In the genomic region with DNA sequence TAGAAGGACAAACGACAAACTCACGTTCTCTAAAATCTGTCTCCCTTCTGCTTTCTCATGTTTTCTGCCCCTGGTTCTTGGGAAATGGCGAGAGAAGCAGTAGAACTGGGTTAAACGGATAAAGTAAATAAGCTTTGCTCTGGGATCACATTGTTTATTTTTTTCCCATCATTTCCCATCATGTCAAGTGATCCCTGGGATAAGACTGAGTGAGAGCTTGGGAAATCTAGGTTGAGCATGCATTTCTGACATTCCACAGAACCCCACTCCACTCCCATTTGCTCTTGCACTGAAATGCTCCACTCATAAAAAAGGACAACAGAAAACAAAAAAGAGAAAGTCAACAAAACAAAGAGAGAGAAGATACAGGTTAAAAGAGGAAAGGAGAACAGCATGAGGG, we compare ENCODE assay signal across 28 cellular contexts.
"Had no signal": no experiment of that assay in that cellular context is flagged by ENCODE, and none has a peak within 500 bp of the region (broad histone marks: within the 10 kb centered on the region; RNA-seq: fewer than 3 reads in every experiment).

No MANE protein-coding gene starts in this region.

- H3K27me3 Mint-ChIP-seq: activated CD4-positive, alpha-beta memory T cell treated with anti-CD3 and anti-CD28 coated beads, Interleukin-2, amount 10 ng/mL, durations not matched to agents 7 days and 5 days; activated CD4-positive, alpha-beta T cell treated with anti-CD3 and anti-CD28 coated beads, Interleukin-2, amount 10 ng/mL, durations not matched to agents 24 days and 14 days; activated CD8-positive, alpha-beta memory T cell treated with anti-CD3 and anti-CD28 coated beads, Interleukin-2, amount 10 ng/mL, durations not matched to agents 7 days and 5 days; activated naive CD8-positive, alpha-beta T cell treated with anti-CD3 and anti-CD28 coated beads, Interleukin-2, amount 50 U/mL, for 24 hours; central memory CD8-positive, alpha-beta T cell; T-cell had no signal

- DNase-seq: activated CD4-positive, alpha-beta memory T cell treated with anti-CD3 and anti-CD28 coated beads, Interleukin-2, amount 10 ng/mL, durations not matched to agents 7 days and 5 days; activated CD4-positive, alpha-beta T cell treated with anti-CD3 and anti-CD28 coated beads, Interleukin-2, amount 10 ng/mL, durations not matched to agents 24 days and 14 days; activated CD8-positive, alpha-beta memory T cell treated with anti-CD3 and anti-CD28 coated beads, Interleukin-2, amount 10 ng/mL, durations not matched to agents 7 days and 5 days; activated gamma-delta T cell; activated naive CD4-positive, alpha-beta T cell treated with anti-CD3 and anti-CD28 coated beads, Interleukin-2, amount 50 U/mL, for 16 hours; activated naive CD8-positive, alpha-beta T cell treated with anti-CD3 and anti-CD28 coated beads, Interleukin-2, amount 50 U/mL, for 24 hours; activated T-cell treated with anti-CD3 and anti-CD28 coated beads for 4 hours; aorta; colonic mucosa; dorsolateral prefrontal cortex; foreskin melanocyte; hippocampal formation; left ventricle myocardium inferior; midbrain; ovary; psoas muscle; stimulated activated CD4-positive, alpha-beta T cell treated with anti-CD3 and anti-CD28 coated beads, Interleukin-12 subunit alpha, Interleukin-12 subunit beta, amount 100 ng/mL, for 4 hours; stimulated activated CD4-positive, alpha-beta T cell treated with anti-CD3 and anti-CD28 coated beads, Interleukin-4, amount 100 ng/mL, for 4 hours; stimulated activated naive CD8-positive, alpha-beta T cell treated with anti-CD3 and anti-CD28 coated beads, Interleukin-15, Interleukin-2, amounts not matched to agents 100 U/mL and 50 U/mL, for 24 hours; T-cell; upper lobe of left lung had no signal

- H3K9me3 ChIP-seq: colonic mucosa, left ventricle myocardium inferior, ovary, psoas muscle, right atrium auricular region, upper lobe of left lung had no signal

- H3K4me1 Mint-ChIP-seq: activated CD4-positive, alpha-beta memory T cell treated with anti-CD3 and anti-CD28 coated beads, Interleukin-2, amount 10 ng/mL, durations not matched to agents 7 days and 5 days; activated CD4-positive, alpha-beta T cell treated with anti-CD3 and anti-CD28 coated beads, Interleukin-2, amount 10 ng/mL, durations not matched to agents 24 days and 14 days; activated CD8-positive, alpha-beta memory T cell treated with anti-CD3 and anti-CD28 coated beads, Interleukin-2, amount 10 ng/mL, durations not matched to agents 7 days and 5 days; activated naive CD8-positive, alpha-beta T cell treated with anti-CD3 and anti-CD28 coated beads, Interleukin-2, amount 50 U/mL, for 24 hours; central memory CD8-positive, alpha-beta T cell; T-cell had no signal

- H3K4me3 Mint-ChIP-seq: activated CD4-positive, alpha-beta memory T cell treated with anti-CD3 and anti-CD28 coated beads, Interleukin-2, amount 10 ng/mL, durations not matched to agents 7 days and 5 days; activated CD4-positive, alpha-beta T cell treated with anti-CD3 and anti-CD28 coated beads, Interleukin-2, amount 10 ng/mL, durations not matched to agents 24 days and 14 days; activated CD8-positive, alpha-beta memory T cell treated with anti-CD3 and anti-CD28 coated beads, Interleukin-2, amount 10 ng/mL, durations not matched to agents 7 days and 5 days; activated naive CD8-positive, alpha-beta T cell treated with anti-CD3 and anti-CD28 coated beads, Interleukin-2, amount 50 U/mL, for 24 hours; activated T-helper 1 cell treated with anti-CD3 and anti-CD28 coated beads, Interleukin-12 subunit alpha, Interleukin-12 subunit beta, Interleukin-2, Interleukin-4 antibody, amounts not matched to agents 30 ng/mL and 10 ng/mL and 1 ng/mL, durations not matched to agents 14 hours and 24 hours and 36 hours; central memory CD8-positive, alpha-beta T cell; natural killer cell treated with Interleukin-12 subunit alpha and Interleukin-12 subunit beta and Interleukin-15 and Interleukin-18, amount 100 ng/mL, for 72 hours; T-cell; T-helper 2 cell treated with Interferon-gamma antibody and Interleukin-4, amounts not matched to agents 5 μg/mL and 100 μg/mL, for 36 hours had no signal

- H3K27me3 ChIP-seq: colonic mucosa, dorsolateral prefrontal cortex, ovary, right atrium auricular region, upper lobe of left lung had no signal

- H3K4me1 ChIP-seq: colonic mucosa, left ventricle myocardium inferior, psoas muscle, right atrium auricular region, upper lobe of left lung had no signal

- H3K9me3 Mint-ChIP-seq: activated CD4-positive, alpha-beta T cell treated with anti-CD3 and anti-CD28 coated beads, Interleukin-2, amount 10 ng/mL, durations not matched to agents 24 days and 14 days; activated naive CD8-positive, alpha-beta T cell treated with anti-CD3 and anti-CD28 coated beads, Interleukin-2, amount 50 U/mL, for 24 hours; activated T-helper 1 cell treated with anti-CD3 and anti-CD28 coated beads, Interleukin-12 subunit alpha, Interleukin-12 subunit beta, Interleukin-2, Interleukin-4 antibody, amounts not matched to agents 30 ng/mL and 10 ng/mL and 1 ng/mL, durations not matched to agents 14 hours and 24 hours and 36 hours; natural killer cell treated with Interleukin-12 subunit alpha and Interleukin-12 subunit beta and Interleukin-15 and Interleukin-18, amount 100 ng/mL, for 72 hours; T-helper 2 cell treated with Interferon-gamma antibody and Interleukin-4, amounts not matched to agents 5 μg/mL and 100 μg/mL, for 36 hours had no signal

- H3K4me3 ChIP-seq: colonic mucosa, dorsolateral prefrontal cortex, left ventricle myocardium inferior, ovary, psoas muscle, right atrium auricular region, upper lobe of left lung had no signal

- ATAC-seq: activated CD4-positive, CD25-positive, alpha-beta regulatory T cell treated with anti-CD3 and anti-CD28 coated beads, Interleukin-2, amount 50 U/mL, for 24 hours; activated CD8-positive, alpha-beta memory T cell treated with anti-CD3 and anti-CD28 coated beads, Interleukin-2, amount 10 ng/mL, durations not matched to agents 7 days and 5 days; activated naive CD8-positive, alpha-beta T cell treated with anti-CD3 and anti-CD28 coated beads, Interleukin-2, amount 50 U/mL, for 24 hours; natural killer cell treated with Interleukin-12 subunit alpha and Interleukin-12 subunit beta and Interleukin-15 and Interleukin-18, amount 100 ng/mL, for 72 hours; psoas muscle; stimulated activated naive CD8-positive, alpha-beta T cell treated with anti-CD3 and anti-CD28 coated beads, Interleukin-15, Interleukin-2, amounts not matched to agents 100 U/mL and 50 U/mL, for 24 hours; T-cell had no signal

- H3K27ac ChIP-seq: colonic mucosa, dorsolateral prefrontal cortex, left ventricle myocardium inferior, ovary, psoas muscle, right atrium auricular region, upper lobe of left lung, VCaP had no signal

- H3K27ac Mint-ChIP-seq: activated CD4-positive, alpha-beta memory T cell treated with anti-CD3 and anti-CD28 coated beads, Interleukin-2, amount 10 ng/mL, durations not matched to agents 7 days and 5 days; activated CD4-positive, alpha-beta T cell treated with anti-CD3 and anti-CD28 coated beads, Interleukin-2, amount 10 ng/mL, durations not matched to agents 24 days and 14 days; activated CD8-positive, alpha-beta memory T cell treated with anti-CD3 and anti-CD28 coated beads, Interleukin-2, amount 10 ng/mL, durations not matched to agents 7 days and 5 days; activated naive CD8-positive, alpha-beta T cell treated with anti-CD3 and anti-CD28 coated beads, Interleukin-2, amount 50 U/mL, for 24 hours; activated T-helper 1 cell treated with anti-CD3 and anti-CD28 coated beads, Interleukin-12 subunit alpha, Interleukin-12 subunit beta, Interleukin-2, Interleukin-4 antibody, amounts not matched to agents 30 ng/mL and 10 ng/mL and 1 ng/mL, durations not matched to agents 14 hours and 24 hours and 36 hours; natural killer cell treated with Interleukin-12 subunit alpha and Interleukin-12 subunit beta and Interleukin-15 and Interleukin-18, amount 100 ng/mL, for 72 hours; T-cell; T-helper 2 cell treated with Interferon-gamma antibody and Interleukin-4, amounts not matched to agents 5 μg/mL and 100 μg/mL, for 36 hours had no signal

- H3K36me3 Mint-ChIP-seq: activated CD8-positive, alpha-beta memory T cell treated with anti-CD3 and anti-CD28 coated beads, Interleukin-2, amount 10 ng/mL, durations not matched to agents 7 days and 5 days; natural killer cell treated with Interleukin-12 subunit alpha and Interleukin-12 subunit beta and Interleukin-15 and Interleukin-18, amount 100 ng/mL, for 72 hours; T-cell had no signal

- H3K36me3 ChIP-seq: colonic mucosa, left ventricle myocardium inferior, ovary, right atrium auricular region, upper lobe of left lung had no signal
